Comparison of ENCODE assay signal across 36 cellular contexts in the genomic region with DNA sequence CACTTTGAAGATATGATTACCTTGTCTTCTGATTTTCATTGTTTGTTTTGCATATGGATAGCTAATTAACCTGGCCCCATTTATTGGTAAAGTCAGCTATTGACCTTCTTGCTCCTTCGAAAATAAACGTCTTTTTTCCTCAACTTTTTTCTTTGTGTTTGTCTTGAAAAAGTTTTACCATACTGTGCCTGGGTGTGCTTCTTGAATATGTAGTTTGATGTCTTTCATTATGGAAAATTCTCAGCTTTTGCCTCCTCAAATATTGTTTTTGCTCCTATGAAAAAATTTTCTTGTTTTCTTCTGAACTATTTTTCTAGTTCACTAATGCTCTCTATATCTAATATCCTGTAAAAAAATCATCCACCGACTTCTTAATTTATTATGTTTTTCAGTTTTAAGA. TPM values are rescaled to one million over a fixed set of nuclear protein-coding genes. Genes with fewer than 3 reads are reported as not detected.
"Had no signal": no experiment of that assay in that cellular context is flagged by ENCODE, and none has a peak within 500 bp of the region (broad histone marks: within the 10 kb centered on the region; RNA-seq: fewer than 3 reads in every experiment).

No MANE protein-coding gene starts in this region.

- FAIRE-seq: astrocyte, bronchial epithelial cell had no signal

- H3K4me1 ChIP-seq: adrenal gland, ascending aorta, breast epithelium had no signal

- ATAC-seq: activated naive CD4-positive, alpha-beta T cell treated with anti-CD3 and anti-CD28 coated beads, Interleukin-2, amount 50 U/mL, for 72 hours; activated naive CD8-positive, alpha-beta T cell treated with anti-CD3 and anti-CD28 coated beads, Interleukin-2, amount 50 U/mL, for 24 hours; activated T-cell treated with anti-CD3 and anti-CD28 coated beads, Interleukin-2, amount 50 U/mL, for 4 hours; activated T-cell treated with anti-CD3 and anti-CD28 coated beads, Interleukin-2, amount 50 U/mL, for 72 hours; activated T-helper 17 cell treated with anti-CD3 and anti-CD28 coated beads, Interleukin-2, amount 50 U/mL, for 72 hours had no signal

- H3K27me3 ChIP-seq: adrenal gland, ascending aorta, brain microvascular endothelial cell, breast epithelium, cardiac muscle cell had no signal

- H3K4me3 ChIP-seq: adrenal gland, ascending aorta, breast epithelium, cardiac muscle cell had no signal

- H3K27ac ChIP-seq: adrenal gland, ascending aorta, brain microvascular endothelial cell, breast epithelium, cardiac muscle cell had no signal

- DNase-seq: activated effector memory CD4-positive, alpha-beta T cell treated with anti-CD3 and anti-CD28 coated beads, Interleukin-2, amount 50 U/mL, for 16 hours; activated effector memory CD4-positive, alpha-beta T cell treated with Interleukin-2 at 50 U/mL for 16 hours; activated gamma-delta T cell; activated gamma-delta T cell treated with Interleukin-2 at 50 U/mL for 16 hours; activated naive CD4-positive, alpha-beta T cell; activated naive CD4-positive, alpha-beta T cell treated with anti-CD3 and anti-CD28 coated beads for 36 hours; activated naive CD4-positive, alpha-beta T cell treated with anti-CD3 and anti-CD28 coated beads, Interleukin-2, amount 10 ng/mL, durations not matched to agents 7 days and 5 days; activated naive CD4-positive, alpha-beta T cell treated with anti-CD3 and anti-CD28 coated beads, Interleukin-2, amount 50 U/mL, for 16 hours; activated naive CD4-positive, alpha-beta T cell treated with Interleukin-2 at 50 U/mL for 16 hours; activated naive CD8-positive, alpha-beta T cell treated with anti-CD3 and anti-CD28 coated beads for 36 hours; activated naive CD8-positive, alpha-beta T cell treated with anti-CD3 and anti-CD28 coated beads, Interleukin-2, amount 10 ng/mL, durations not matched to agents 7 days and 5 days; activated naive CD8-positive, alpha-beta T cell treated with anti-CD3 and anti-CD28 coated beads, Interleukin-2, amount 50 U/mL, for 24 hours; activated T-cell treated with anti-CD3 and anti-CD28 coated beads, Interleukin-2, amount 50 U/mL, for 24 hours; activated T-cell treated with anti-CD3 and anti-CD28 coated beads, Interleukin-2, amount 50 U/mL, for 4 hours; activated T-cell treated with anti-CD3 and anti-CD28 coated beads, Interleukin-2, amount 50 U/mL, for 48 hours; activated T-cell treated with anti-CD3 and anti-CD28 coated beads, Interleukin-2, amount 50 U/mL, for 72 hours; adrenal gland; amniotic stem cell; amygdala; anterior cingulate cortex; aorta; brain microvascular endothelial cell; caudate nucleus; central memory CD4-positive, alpha-beta T cell; cerebellar nuclear complex had no signal

- H3K9me3 ChIP-seq: adrenal gland, ascending aorta, breast epithelium had no signal

- H3K36me3 ChIP-seq: adrenal gland, ascending aorta, brain microvascular endothelial cell, breast epithelium, cardiac muscle cell had no signal

RNA-seq across cellular contexts. Expression of gene LHX8, which starts 25.0 kb away (rescaled TPM):
- total RNA-seq: activated naive CD4-positive, alpha-beta T cell treated with anti-CD3 and anti-CD28 coated beads for 36 hours; activated naive CD4-positive, alpha-beta T cell treated with anti-CD3 and anti-CD28 coated beads, Interleukin-2, amount 50 U/mL, for 72 hours; activated naive CD8-positive, alpha-beta T cell treated with anti-CD3 and anti-CD28 coated beads for 36 hours; activated naive CD8-positive, alpha-beta T cell treated with anti-CD3 and anti-CD28 coated beads, Interleukin-2, amount 10 ng/mL, durations not matched to agents 7 days and 5 days; activated T-cell treated with anti-CD3 and anti-CD28 coated beads, Interleukin-2, amount 50 U/mL, for 4 hours; activated T-cell treated with anti-CD3 and anti-CD28 coated beads, Interleukin-2, amount 50 U/mL, for 72 hours; activated T-helper 1 cell treated with anti-CD3 and anti-CD28 coated beads, Interleukin-12 subunit alpha, Interleukin-12 subunit beta, Interleukin-2, Interleukin-4 antibody, amounts not matched to agents 30 ng/mL and 10 ng/mL and 1 ng/mL, durations not matched to agents 14 hours and 24 hours and 36 hours; activated T-helper 17 cell treated with anti-CD3 and anti-CD28 coated beads, Interleukin-2, amount 50 U/mL, for 72 hours; activated T-helper 2 cell treated with anti-CD3 and anti-CD28 coated beads, Interferon-gamma antibody, Interleukin-2, Interleukin-4, amounts not matched to agents 10 μg/mL and 5 μg/mL and 100 μg/mL, durations not matched to agents 14 hours and 24 hours and 36 hours; adrenal gland; aorta; ascending aorta; breast epithelium; bronchial epithelial cell; cardiac septum; chondrocyte had no signal
